In the genomic region with DNA sequence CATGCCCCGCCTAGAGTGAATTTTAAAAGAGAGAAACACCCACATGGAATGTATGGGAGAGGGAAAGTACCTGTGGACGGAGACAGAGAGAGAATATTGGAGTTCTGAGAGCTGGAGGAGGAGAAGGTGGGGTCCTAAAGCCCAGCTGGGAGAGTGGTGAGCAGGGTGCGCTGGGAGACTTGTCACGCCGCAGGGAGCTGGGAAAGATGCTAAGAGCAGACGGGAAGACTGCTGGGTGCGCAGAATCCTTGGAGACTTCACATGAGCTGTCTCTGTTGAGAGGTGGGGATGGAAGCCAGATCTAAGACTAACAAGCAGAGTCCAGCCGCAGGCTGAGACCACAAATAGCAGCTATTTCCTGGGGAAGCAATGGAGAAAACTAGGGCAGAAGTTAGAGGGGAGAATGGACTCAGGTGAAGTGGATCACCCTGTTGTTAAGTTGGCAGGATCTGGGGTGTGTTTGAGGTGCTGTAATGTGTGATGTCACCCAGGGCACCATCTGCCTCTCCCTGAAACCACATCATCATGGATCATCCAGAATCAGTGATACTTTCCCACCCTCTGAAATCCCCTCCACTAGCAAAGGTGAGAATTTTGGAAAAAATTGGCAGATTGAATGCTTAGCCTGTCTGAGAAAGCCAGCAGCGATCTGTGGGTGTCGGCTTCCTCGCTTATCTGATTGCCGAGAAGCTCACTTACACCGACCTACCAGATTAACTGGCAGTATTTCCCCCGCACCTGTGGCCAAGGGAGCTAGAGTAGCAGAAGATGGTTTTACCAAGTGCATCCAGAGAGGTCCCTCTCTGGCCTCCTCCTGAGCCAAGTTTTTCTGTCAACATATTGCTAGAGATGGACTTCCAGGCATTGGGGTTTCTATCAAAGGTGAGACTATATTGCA, we compare ENCODE assay signal across 15 cellular contexts.
DNase-seq lines count a peak whose midpoint lies in the region; ATAC-seq lines count a peak whose summit lies in the region.
"Had no signal": no experiment of that assay in that cellular context is flagged by ENCODE, and none has a peak within 500 bp of the region (broad histone marks: within the 10 kb centered on the region; RNA-seq: fewer than 3 reads in every experiment).

No MANE protein-coding gene starts in this region.

- H3K36me3 Mint-ChIP-seq in stimulated activated naive CD8-positive, alpha-beta T cell treated with anti-CD3 and anti-CD28 coated beads, Interleukin-15, Interleukin-2, amounts not matched to agents 100 ng/mL and 50 ng/mL, for 24 hours (ENCODE audit: low read depth) = peaks cover 81% of the 10 kb centered on the region
- peaks cover 81% of the 10 kb centered on the region for H3K36me3 Mint-ChIP-seq in activated T-helper 1 cell treated with anti-CD3 and anti-CD28 coated beads, Interleukin-12 subunit alpha, Interleukin-12 subunit beta, Interleukin-2, Interleukin-4 antibody, amounts not matched to agents 30 ng/mL and 10 ng/mL and 1 ng/mL, durations not matched to agents 14 hours and 24 hours and 36 hours (ENCODE audit: low read depth)
- H3K36me3 Mint-ChIP-seq in immature natural killer cell = peaks cover 53 to 77% (median 60%) of the 10 kb centered on the region in 3 donors

- no peak for ATAC-seq in stimulated activated naive CD8-positive, alpha-beta T cell treated with anti-CD3 and anti-CD28 coated beads, Interleukin-15, Interleukin-2, amounts not matched to agents 100 U/mL and 50 U/mL, for 24 hours
- ATAC-seq in HG03460 (IDR thresholded peaks at IDR 0.05; ENCODE audit: unreplicated experiment) (no peak), GM18511 (IDR thresholded peaks at IDR 0.05; ENCODE audit: unreplicated experiment) (no peak)

- DNase-seq in stimulated activated naive CD8-positive, alpha-beta T cell treated with anti-CD3 and anti-CD28 coated beads, Interleukin-15, Interleukin-2, amounts not matched to agents 100 U/mL and 50 U/mL, for 24 hours = no peak
- no peak for DNase-seq in activated T-helper 1 cell treated with anti-CD3 and anti-CD28 coated beads, Interleukin-12 subunit alpha, Interleukin-12 subunit beta, Interleukin-2, Interleukin-4 antibody, amounts not matched to agents 30 ng/mL and 10 ng/mL and 1 ng/mL, durations not matched to agents 14 hours and 24 hours and 36 hours (ENCODE audit: low spot score)
- DNase-seq in immature natural killer cell (no peak), NCI-H2227 (lab: John Stamatoyannopoulos, UW; ENCODE audit: unreplicated experiment) (no peak)
- DNase-seq: activated B cell treated with CpG ODN at 0.5 μM for 24 hours; AML-193; dermis blood vessel endothelial cell; NCI-H1105 treated with DMSO at 0.1 percent for 48 hours; NCI-H345; NK-92 treated with Interleukin-12 subunit alpha and Interleukin-12 subunit beta, amount 100 ng/mL, for 24 hours; small intestine had no signal

- H3K4me1 Mint-ChIP-seq in stimulated activated naive CD8-positive, alpha-beta T cell treated with anti-CD3 and anti-CD28 coated beads, Interleukin-15, Interleukin-2, amounts not matched to agents 100 ng/mL and 50 ng/mL, for 24 hours (ENCODE audit: low read depth) = peaks cover 31% of the 10 kb centered on the region
- peaks cover 59% of the 10 kb centered on the region for H3K4me1 Mint-ChIP-seq in activated T-helper 1 cell treated with anti-CD3 and anti-CD28 coated beads, Interleukin-12 subunit alpha, Interleukin-12 subunit beta, Interleukin-2, Interleukin-4 antibody, amounts not matched to agents 30 ng/mL and 10 ng/mL and 1 ng/mL, durations not matched to agents 14 hours and 24 hours and 36 hours (ENCODE audit: low read depth)
- peaks cover 0 to 26% of the 10 kb centered on the region in 2 donors for H3K4me1 Mint-ChIP-seq in immature natural killer cell
- H3K4me1 Mint-ChIP-seq: activated B cell treated with CpG ODN at 0.5 μM for 24 hours had no signal

- no peaks in the 10 kb centered on the region for H3K9me3 Mint-ChIP-seq in stimulated activated naive CD8-positive, alpha-beta T cell treated with anti-CD3 and anti-CD28 coated beads, Interleukin-15, Interleukin-2, amounts not matched to agents 100 ng/mL and 50 ng/mL, for 24 hours
- peaks cover 4% of the 10 kb centered on the region for H3K9me3 Mint-ChIP-seq in activated T-helper 1 cell treated with anti-CD3 and anti-CD28 coated beads, Interleukin-12 subunit alpha, Interleukin-12 subunit beta, Interleukin-2, Interleukin-4 antibody, amounts not matched to agents 30 ng/mL and 10 ng/mL and 1 ng/mL, durations not matched to agents 14 hours and 24 hours and 36 hours
- H3K9me3 Mint-ChIP-seq in immature natural killer cell = peaks cover 0 to 2% (median 0%) of the 10 kb centered on the region in 6 donors
- H3K9me3 Mint-ChIP-seq: activated B cell treated with CpG ODN at 0.5 μM for 24 hours, brain had no signal

- intact Hi-C loops in activated T-helper 1 cell treated with anti-CD3 and anti-CD28 coated beads, Interleukin-12 subunit alpha, Interleukin-12 subunit beta, Interleukin-2, Interleukin-4 antibody, amounts not matched to agents 30 ng/mL and 10 ng/mL and 1 ng/mL, durations not matched to agents 14 hours and 24 hours and 36 hours (cut with micrococcal nuclease) = loop anchor here (1.0 kb wide), 10 partner anchors 16 to 390 kb away; no protein-coding TSS in a partner anchor

- no peaks in the 10 kb centered on the region for H3K27me3 Mint-ChIP-seq in stimulated activated naive CD8-positive, alpha-beta T cell treated with anti-CD3 and anti-CD28 coated beads, Interleukin-15, Interleukin-2, amounts not matched to agents 100 ng/mL and 50 ng/mL, for 24 hours
- H3K27me3 Mint-ChIP-seq in activated T-helper 1 cell treated with anti-CD3 and anti-CD28 coated beads, Interleukin-12 subunit alpha, Interleukin-12 subunit beta, Interleukin-2, Interleukin-4 antibody, amounts not matched to agents 30 ng/mL and 10 ng/mL and 1 ng/mL, durations not matched to agents 14 hours and 24 hours and 36 hours (ENCODE audit: insufficient read depth) = no peaks in the 10 kb centered on the region
- peaks cover 0 to 2% (median 1%) of the 10 kb centered on the region in 3 donors for H3K27me3 Mint-ChIP-seq in immature natural killer cell (ENCODE audit: low read depth in 3 of 3)
- H3K27me3 Mint-ChIP-seq: activated B cell treated with CpG ODN at 0.5 μM for 24 hours, brain had no signal

- H3K27ac Mint-ChIP-seq in stimulated activated naive CD8-positive, alpha-beta T cell treated with anti-CD3 and anti-CD28 coated beads, Interleukin-15, Interleukin-2, amounts not matched to agents 100 ng/mL and 50 ng/mL, for 24 hours = peak overlapping the region; percentile 69
- peak overlapping the region; percentile 76 for H3K27ac Mint-ChIP-seq in activated T-helper 1 cell treated with anti-CD3 and anti-CD28 coated beads, Interleukin-12 subunit alpha, Interleukin-12 subunit beta, Interleukin-2, Interleukin-4 antibody, amounts not matched to agents 30 ng/mL and 10 ng/mL and 1 ng/mL, durations not matched to agents 14 hours and 24 hours and 36 hours
- peak overlapping the region; percentile 25 to 86 (median 48) for H3K27ac Mint-ChIP-seq in immature natural killer cell
- H3K27ac Mint-ChIP-seq: activated B cell treated with CpG ODN at 0.5 μM for 24 hours, brain had no signal

- H3K4me3 Mint-ChIP-seq in stimulated activated naive CD8-positive, alpha-beta T cell treated with anti-CD3 and anti-CD28 coated beads, Interleukin-15, Interleukin-2, amounts not matched to agents 100 ng/mL and 50 ng/mL, for 24 hours = no peak overlapping the region
- no peak overlapping the region for H3K4me3 Mint-ChIP-seq in activated T-helper 1 cell treated with anti-CD3 and anti-CD28 coated beads, Interleukin-12 subunit alpha, Interleukin-12 subunit beta, Interleukin-2, Interleukin-4 antibody, amounts not matched to agents 30 ng/mL and 10 ng/mL and 1 ng/mL, durations not matched to agents 14 hours and 24 hours and 36 hours
- peak overlapping the region in 1 of 5 donors; percentile 36 for H3K4me3 Mint-ChIP-seq in immature natural killer cell
- H3K4me3 Mint-ChIP-seq: activated B cell treated with CpG ODN at 0.5 μM for 24 hours, brain had no signal
